41 cellular contexts compared by ENCODE assay signal in genomic region chr11:63290285-63290684, GRCh38. TPM values are rescaled to one million over a fixed set of nuclear protein-coding genes. Genes with fewer than 3 reads are reported as not detected.
"Had no signal": no experiment of that assay in that cellular context is flagged by ENCODE, and none has a peak within 500 bp of the region (broad histone marks: within the 10 kb centered on the region; RNA-seq: fewer than 3 reads in every experiment).

No MANE protein-coding gene starts in this region.

- H3K4me1 ChIP-seq: adrenal gland, body of pancreas, breast epithelium had no signal

- H3K27me3 ChIP-seq: adrenal gland, body of pancreas, brain microvascular endothelial cell, breast epithelium had no signal

- H3K27ac ChIP-seq: adrenal gland, body of pancreas, brain microvascular endothelial cell, breast epithelium, WERI-Rb-1 had no signal

- H3K4me1 Mint-ChIP-seq: activated CD4-positive, alpha-beta T cell treated with anti-CD3 and anti-CD28 coated beads, Interleukin-2, amount 10 ng/mL, durations not matched to agents 24 days and 14 days; activated naive CD8-positive, alpha-beta T cell treated with anti-CD3 and anti-CD28 coated beads for 36 hours; activated T-helper 17 cell treated with anti-CD3 and anti-CD28 coated beads, Interleukin-2, amount 50 U/mL, for 72 hours; WTC11 had no signal

- H3K9me3 Mint-ChIP-seq: activated CD4-positive, alpha-beta T cell treated with anti-CD3 and anti-CD28 coated beads, Interleukin-2, amount 10 ng/mL, durations not matched to agents 24 days and 14 days had no signal

- H3K36me3 Mint-ChIP-seq: activated CD4-positive, alpha-beta memory T cell treated with anti-CD3 and anti-CD28 coated beads for 36 hours; activated naive CD8-positive, alpha-beta T cell treated with anti-CD3 and anti-CD28 coated beads for 36 hours; WTC11 had no signal

- H3K4me3 Mint-ChIP-seq: activated CD4-positive, alpha-beta memory T cell treated with anti-CD3 and anti-CD28 coated beads for 36 hours; activated CD4-positive, alpha-beta T cell treated with anti-CD3 and anti-CD28 coated beads, Interleukin-2, amount 10 ng/mL, durations not matched to agents 24 days and 14 days; activated CD8-positive, alpha-beta T cell treated with anti-CD3 and anti-CD28 coated beads for 36 hours; activated naive CD4-positive, alpha-beta T cell treated with anti-CD3 and anti-CD28 coated beads for 36 hours; activated naive CD8-positive, alpha-beta T cell treated with anti-CD3 and anti-CD28 coated beads for 36 hours; activated T-cell treated with anti-CD3 and anti-CD28 coated beads, Interleukin-2, amount 50 U/mL, for 4 hours; activated T-cell treated with anti-CD3 and anti-CD28 coated beads, Interleukin-2, amount 50 U/mL, for 72 hours; activated T-helper 1 cell treated with anti-CD3 and anti-CD28 coated beads, Interleukin-12 subunit alpha, Interleukin-12 subunit beta, Interleukin-2, Interleukin-4 antibody, amounts not matched to agents 30 ng/mL and 10 ng/mL and 1 ng/mL, durations not matched to agents 14 hours and 24 hours and 36 hours; activated T-helper 17 cell treated with anti-CD3 and anti-CD28 coated beads, Interleukin-2, amount 50 U/mL, for 72 hours; T-helper 1 cell treated with Interleukin-12 subunit alpha and Interleukin-12 subunit beta and Interleukin-4 antibody, amounts not matched to agents 30 μg/mL and 1 μg/mL, for 36 hours; T-helper 2 cell treated with Interferon-gamma antibody and Interleukin-4, amounts not matched to agents 5 μg/mL and 100 μg/mL, for 36 hours; WTC11 had no signal

- H3K4me3 ChIP-seq: adrenal gland, body of pancreas, breast epithelium had no signal

- ATAC-seq: activated CD4-positive, CD25-positive, alpha-beta regulatory T cell treated with anti-CD3 and anti-CD28 coated beads, Interleukin-2, amount 50 U/mL, for 24 hours; activated CD8-positive, alpha-beta T cell treated with anti-CD3 and anti-CD28 coated beads for 36 hours; activated naive CD4-positive, alpha-beta T cell treated with anti-CD3 and anti-CD28 coated beads, Interleukin-2, amount 50 U/mL, for 72 hours; activated T-cell treated with anti-CD3 and anti-CD28 coated beads, Interleukin-2, amount 50 U/mL, for 4 hours; activated T-cell treated with anti-CD3 and anti-CD28 coated beads, Interleukin-2, amount 50 U/mL, for 72 hours; activated T-helper 17 cell treated with anti-CD3 and anti-CD28 coated beads, Interleukin-2, amount 50 U/mL, for 72 hours; body of pancreas; WTC11 had no signal

- H3K36me3 ChIP-seq: adrenal gland, brain microvascular endothelial cell, breast epithelium, WERI-Rb-1 had no signal

- H3K9me3 ChIP-seq: adrenal gland, body of pancreas had no signal

- DNase-seq: activated CD4-positive, alpha-beta memory T cell treated with anti-CD3 and anti-CD28 coated beads for 36 hours; activated CD4-positive, alpha-beta T cell treated with anti-CD3 and anti-CD28 coated beads for 1 hour; activated CD4-positive, alpha-beta T cell treated with anti-CD3 and anti-CD28 coated beads for 4 hours; activated CD4-positive, alpha-beta T cell treated with anti-CD3 and anti-CD28 coated beads, Interleukin-2, amount 10 ng/mL, durations not matched to agents 24 days and 14 days; activated CD4-positive, alpha-beta T cell treated with anti-CD3 and anti-CD28 coated beads, Interleukin-2, amount 50 U/mL, for 1 hour; activated CD4-positive, alpha-beta T cell treated with anti-CD3 and anti-CD28 coated beads, Interleukin-2, amount 50 U/mL, for 4 hours; activated CD4-positive, CD25-positive, alpha-beta regulatory T cell; activated CD8-positive, alpha-beta memory T cell treated with anti-CD3 and anti-CD28 coated beads, Interleukin-2, amount 50 U/mL, for 4 hours; activated CD8-positive, alpha-beta T cell treated with anti-CD3 and anti-CD28 coated beads for 36 hours; activated effector memory CD4-positive, alpha-beta T cell treated with anti-CD3 and anti-CD28 coated beads, Interleukin-2, amount 50 U/mL, for 16 hours; activated gamma-delta T cell treated with Interleukin-2 at 50 U/mL for 16 hours; activated naive CD4-positive, alpha-beta T cell; activated naive CD4-positive, alpha-beta T cell treated with anti-CD3 and anti-CD28 coated beads for 36 hours; activated naive CD4-positive, alpha-beta T cell treated with anti-CD3 and anti-CD28 coated beads, Interleukin-2, amount 50 U/mL, for 16 hours; activated naive CD8-positive, alpha-beta T cell treated with anti-CD3 and anti-CD28 coated beads for 36 hours; activated T-cell treated with anti-CD3 and anti-CD28 coated beads for 4 hours; activated T-cell treated with anti-CD3 and anti-CD28 coated beads, Interleukin-2, amount 50 U/mL, for 1 hour; activated T-cell treated with anti-CD3 and anti-CD28 coated beads, Interleukin-2, amount 50 U/mL, for 4 hours; activated T-cell treated with anti-CD3 and anti-CD28 coated beads, Interleukin-2, amount 50 U/mL, for 72 hours; adrenal gland; amniotic stem cell; aorta; body of pancreas; brain microvascular endothelial cell; central memory CD4-positive, alpha-beta T cell; T-helper 1 cell; T-helper 2 cell; T-helper 9 cell; WERI-Rb-1 had no signal

- H3K27ac Mint-ChIP-seq: activated CD4-positive, alpha-beta memory T cell treated with anti-CD3 and anti-CD28 coated beads for 36 hours; activated CD4-positive, alpha-beta T cell treated with anti-CD3 and anti-CD28 coated beads, Interleukin-2, amount 10 ng/mL, durations not matched to agents 24 days and 14 days; activated CD8-positive, alpha-beta T cell treated with anti-CD3 and anti-CD28 coated beads for 36 hours; activated naive CD4-positive, alpha-beta T cell treated with anti-CD3 and anti-CD28 coated beads for 36 hours; activated naive CD4-positive, alpha-beta T cell treated with anti-CD3 and anti-CD28 coated beads, Interleukin-2, amount 50 U/mL, for 72 hours; activated naive CD8-positive, alpha-beta T cell treated with anti-CD3 and anti-CD28 coated beads for 36 hours; activated T-cell treated with anti-CD3 and anti-CD28 coated beads, Interleukin-2, amount 50 U/mL, for 72 hours; activated T-helper 1 cell treated with anti-CD3 and anti-CD28 coated beads, Interleukin-12 subunit alpha, Interleukin-12 subunit beta, Interleukin-2, Interleukin-4 antibody, amounts not matched to agents 30 ng/mL and 10 ng/mL and 1 ng/mL, durations not matched to agents 14 hours and 24 hours and 36 hours; activated T-helper 17 cell treated with anti-CD3 and anti-CD28 coated beads, Interleukin-2, amount 50 U/mL, for 72 hours; T-helper 1 cell treated with Interleukin-12 subunit alpha and Interleukin-12 subunit beta and Interleukin-4 antibody, amounts not matched to agents 30 μg/mL and 1 μg/mL, for 36 hours; T-helper 2 cell treated with Interferon-gamma antibody and Interleukin-4, amounts not matched to agents 5 μg/mL and 100 μg/mL, for 36 hours; WTC11 had no signal

RNA-seq across cellular contexts. Expression of gene SLC22A25, which starts 46.9 kb away (rescaled TPM):
- total RNA-seq: activated CD4-positive, alpha-beta memory T cell treated with anti-CD3 and anti-CD28 coated beads for 36 hours; activated CD4-positive, alpha-beta T cell treated with anti-CD3 and anti-CD28 coated beads, Interleukin-2, amount 10 ng/mL, durations not matched to agents 24 days and 14 days; activated CD8-positive, alpha-beta memory T cell treated with anti-CD3 and anti-CD28 coated beads for 36 hours; activated CD8-positive, alpha-beta T cell treated with anti-CD3 and anti-CD28 coated beads for 36 hours; activated naive CD4-positive, alpha-beta T cell treated with anti-CD3 and anti-CD28 coated beads for 36 hours; activated naive CD4-positive, alpha-beta T cell treated with anti-CD3 and anti-CD28 coated beads, Interleukin-2, amount 50 U/mL, for 72 hours; activated naive CD8-positive, alpha-beta T cell treated with anti-CD3 and anti-CD28 coated beads for 36 hours; activated T-cell treated with anti-CD3 and anti-CD28 coated beads, Interleukin-2, amount 50 U/mL, for 4 hours; activated T-cell treated with anti-CD3 and anti-CD28 coated beads, Interleukin-2, amount 50 U/mL, for 72 hours; activated T-helper 1 cell treated with anti-CD3 and anti-CD28 coated beads, Interleukin-12 subunit alpha, Interleukin-12 subunit beta, Interleukin-2, Interleukin-4 antibody, amounts not matched to agents 30 ng/mL and 10 ng/mL and 1 ng/mL, durations not matched to agents 14 hours and 24 hours and 36 hours; activated T-helper 17 cell treated with anti-CD3 and anti-CD28 coated beads, Interleukin-2, amount 50 U/mL, for 72 hours; aorta; astrocyte; body of pancreas; cardiac septum; cerebellum; WTC11 had no signal
- polyA plus RNA-seq: adrenal gland, aorta had no signal
